Comparison of ENCODE assay signal across 22 cellular contexts in genomic region chr2:9518780-9519179, GRCh38.
"Had no signal": no experiment of that assay in that cellular context is flagged by ENCODE, and none has a peak within 500 bp of the region (broad histone marks: within the 10 kb centered on the region; RNA-seq: fewer than 3 reads in every experiment).

No MANE protein-coding gene starts in this region.

- ATAC-seq: mucosa of descending colon; naive thymus-derived CD8-positive, alpha-beta T cell; pancreas; sciatic nerve; upper lobe of right lung had no signal

- H3K4me3 ChIP-seq: hepatocyte, left ventricle myocardium inferior, lung, mucosa of descending colon, pancreas, prostate gland, right atrium auricular region, spleen, suprapubic skin, thoracic aorta, tibial artery, upper lobe of right lung had no signal

- H3K4me2 ChIP-seq: hepatocyte had no signal

- H3K4me1 ChIP-seq: left ventricle myocardium inferior, pancreas, prostate gland, right atrium auricular region, spleen, suprapubic skin, tibial artery, upper lobe of right lung had no signal

- FAIRE-seq: pancreas, small intestine, urothelium cell line had no signal

- H3K27ac ChIP-seq: hepatocyte, left ventricle myocardium inferior, pancreas, prostate gland, right atrium auricular region, spleen, suprapubic skin, thoracic aorta, tibial artery, upper lobe of right lung had no signal

- H2AFZ ChIP-seq: hepatocyte had no signal

- H3K36me3 ChIP-seq: prostate gland had no signal

- DNase-seq: islet precursor cell; left ventricle myocardium inferior; midbrain; mucosa of descending colon; naive thymus-derived CD8-positive, alpha-beta T cell; nucleus accumbens; pancreas; posterior cingulate gyrus; small intestine; spleen; stimulated activated CD4-positive, alpha-beta T cell treated with anti-CD3 and anti-CD28 coated beads, Interleukin-4, amount 100 ng/mL, for 24 hours; stimulated activated naive CD4-positive, alpha-beta T cell; tibial artery; upper lobe of right lung had no signal

- H3K27me3 ChIP-seq: hepatocyte, pancreas, right atrium auricular region, spleen, suprapubic skin, tibial artery, upper lobe of right lung had no signal

- H3K9me3 ChIP-seq: left ventricle myocardium inferior, mucosa of descending colon, pancreas, prostate gland, right atrium auricular region, spleen, suprapubic skin, thoracic aorta, tibial artery, upper lobe of right lung had no signal
